Comparison of ENCODE assay signal across 10 cellular contexts in genomic region chrX:41526925-41527324, GRCh38.
DNase-seq lines count a peak whose midpoint lies in the region; ATAC-seq and TF ChIP-seq lines count a peak whose summit lies in the region.
"Had no signal": no experiment of that assay in that cellular context is flagged by ENCODE, and none has a peak within 500 bp of the region (broad histone marks: within the 10 kb centered on the region; RNA-seq: fewer than 3 reads in every experiment).

No MANE protein-coding gene starts in this region.

- intact Hi-C loops in thyroid gland (cut with DNase I) = no loop called here

- H3K9me3 ChIP-seq in RWPE2 (ENCODE audit: severe bottlenecking) = no peaks in the 10 kb centered on the region
- H3K9me3 ChIP-seq in thyroid gland = no peaks in the 10 kb centered on the region

- H3K36me3 ChIP-seq in RWPE2 (ENCODE audit: low read depth) (no peaks in the 10 kb centered on the region), thyroid gland (peaks cover 0 to 6% of the 10 kb centered on the region in 2 donors)

- H3K27ac ChIP-seq in RWPE2 (ENCODE audit: poor library complexity, severe bottlenecking) (peak overlapping the region; percentile 25), epithelial cell of prostate (peak overlapping the region; percentile 18), thyroid gland (no peak overlapping the region)

- WGBS in thyroid gland, 2 donors = 94 to 97% methylated on average over 5 of the region's 5 CpGs

- ATAC-seq in GM18907 (IDR thresholded peaks at IDR 0.05; ENCODE audit: unreplicated experiment) (peak; percentile 79), RWPE2 (ENCODE audit: low read depth) (peak; percentile 45; the same call in 2 of the 3 replicates), HG03442 (IDR thresholded peaks at IDR 0.05; ENCODE audit: unreplicated experiment) (no peak), HG03039 (IDR thresholded peaks at IDR 0.05; ENCODE audit: unreplicated experiment) (no peak), HG02571 (IDR thresholded peaks at IDR 0.05; ENCODE audit: unreplicated experiment) (no peak)

- DNase-seq in AG09309 (ENCODE audit: low read depth) = peak; percentile 3
- no peak for DNase-seq in RWPE2 (ENCODE audit: low spot score)
- DNase-seq in epithelial cell of prostate (ENCODE audit: low read depth, low spot score) = no peak
- DNase-seq in thyroid gland = no peak
- DNase-seq: nucleus accumbens, SIG-M5 had no signal

- H3K4me3 ChIP-seq in AG09309 (ENCODE audit: control insufficient read depth, low read depth, low read length) (no peak overlapping the region), RWPE2 (ENCODE audit: severe bottlenecking) (no peak overlapping the region), thyroid gland (replicated peaks in 1 of 3) (no peak overlapping the region)

- H3K27me3 ChIP-seq in RWPE2 (ENCODE audit: insufficient read depth, poor library complexity, severe bottlenecking) (no peaks in the 10 kb centered on the region), thyroid gland (no peaks in the 10 kb centered on the region)

- H3K4me1 ChIP-seq in RWPE2 (ENCODE audit: insufficient read depth, poor library complexity, severe bottlenecking) (no peaks in the 10 kb centered on the region), thyroid gland (no peaks in the 10 kb centered on the region)

- TF ChIP-seq CTCF in AG09309 (IDR thresholded peaks at IDR 0.05; ENCODE audit: control insufficient read depth, insufficient read depth, low read depth, low read length, missing control alignments) = no peak
- TF ChIP-seq CTCF in RWPE2 (IDR thresholded peaks at IDR 0.05; ENCODE audit: poor library complexity, severe bottlenecking) = no peak
- TF ChIP-seq CTCF in thyroid gland (IDR thresholded peaks at IDR 0.05) = no peak

- no peak for TF ChIP-seq POLR2A in thyroid gland (IDR thresholded peaks at IDR 0.05)

Comparison
In these comparisons a context has a peak if more than half of its experiments do, and no peak if none do; other contexts are left out.
1. ATAC-seq: peak in GM18907 (single experiment) and RWPE2 (single experiment); none in HG03442 (single experiment), HG03039 (single experiment) and HG02571 (single experiment).
2. H3K27ac ChIP-seq: peak in RWPE2 (single experiment) and epithelial cell of prostate (single experiment); none in thyroid gland (0 of 3).